19 cellular contexts compared by ENCODE assay signal in genomic region chr1:42002220-42002619, GRCh38.
DNase-seq lines count a peak whose midpoint lies in the region; ATAC-seq, FAIRE-seq and TF ChIP-seq lines count a peak whose summit lies in the region.
"Had no signal": no experiment of that assay in that cellular context is flagged by ENCODE, and none has a peak within 500 bp of the region (broad histone marks: within the 10 kb centered on the region; RNA-seq: fewer than 3 reads in every experiment).

No MANE protein-coding gene starts in this region.

- H4K20me1 ChIP-seq in GM12878 (ENCODE audit: control insufficient read depth, insufficient read depth): no peaks in the 10 kb centered on the region

- H3K4me3 ChIP-seq in GM12878: no peak overlapping the region
- H3K4me3 ChIP-seq: MG63, SK-N-MC had no signal

- no peaks in the 10 kb centered on the region for H3K36me3 ChIP-seq in GM12878 (ENCODE audit: control insufficient read depth in 2 of 2, insufficient read depth in 2 of 2, low read length in 1 of 2)
- H3K36me3 ChIP-seq: MG63 had no signal

- no peaks in the 10 kb centered on the region for H3K27me3 Mint-ChIP-seq in endothelial cell (ENCODE audit: unreplicated experiment)
- H3K27me3 Mint-ChIP-seq: CD8-positive, alpha-beta memory T cell; T-cell had no signal

- no peak for TF ChIP-seq POLR2A in GM12878 (IDR thresholded peaks at IDR 0.05; ENCODE audit: low read depth, low read length)

- TF ChIP-seq EP300 in GM12878 (IDR thresholded peaks at IDR 0.05; ENCODE audit: borderline replicate concordance in 1 of 2, control insufficient read depth in 1 of 2, low read depth in 2 of 2, low read length in 2 of 2): no peak

- RAD21 ChIA-PET in GM12878 (lab: Charles Lee; ENCODE audit: unreplicated experiment): interaction anchor here (1.2 to 2.6 kb wide), 3 partner anchors 12 to 28 kb away, joined by 3 to 9 read pairs (median 3); no protein-coding TSS in a partner anchor

- no peak overlapping the region for H3K4me3 Mint-ChIP-seq in endothelial cell (ENCODE audit: unreplicated experiment)
- H3K4me3 Mint-ChIP-seq: CD8-positive, alpha-beta memory T cell; T-cell had no signal

- H3K9ac ChIP-seq in GM12878 (ENCODE audit: control insufficient read depth, insufficient read depth, low read length): no peak overlapping the region
- H3K9ac ChIP-seq: KMS-11 had no signal

- no peak overlapping the region for H3K4me2 ChIP-seq in GM12878 (ENCODE audit: control insufficient read depth, insufficient read depth)
- H3K4me2 ChIP-seq: KMS-11 had no signal

- TF ChIP-seq CTCF in GM12878 (IDR thresholded peaks at IDR 0.05 in 2 of 3, conservative IDR thresholded peaks at IDR 0.05 in 1 of 3; ENCODE audit: control insufficient read depth in 2 of 3, extremely low read depth in 1 of 3, insufficient read depth in 1 of 3, low read depth in 3 of 3, low read length in 3 of 3) (no peak), endothelial cell (IDR thresholded peaks at IDR 0.05; ENCODE audit: unreplicated experiment) (no peak)

- no TSS peak for BruUV-seq in GM12878 (replicated peaks; lab: Mats Ljungman, UMichigan)

- H3K27me3 ChIP-seq in GM12878 (replicated peaks in 1 of 2; ENCODE audit: control insufficient read depth in 2 of 2, insufficient read depth in 2 of 2, low read length in 1 of 2): no peaks in the 10 kb centered on the region
- H3K27me3 ChIP-seq: MG63 had no signal

- SMC1A ChIA-PET in GM12878 (lab: Charles Lee; ENCODE audit: uncharacterized antibody, unreplicated experiment): interaction anchor here (0.8 to 1.8 kb wide), 5 partner anchors 13 to 75 kb away, joined by 3 to 5 read pairs (median 3); no protein-coding TSS in a partner anchor

- H3K36me3 Mint-ChIP-seq in endothelial cell (ENCODE audit: low read depth, unreplicated experiment): peaks cover 5% of the 10 kb centered on the region
- H3K36me3 Mint-ChIP-seq: CD8-positive, alpha-beta memory T cell; T-cell had no signal

- DNase-seq in COLO668 (lab: John Stamatoyannopoulos, UW; ENCODE audit: unreplicated experiment): peak; percentile 67
- peak; percentile 88 for DNase-seq in DMS53 (lab: John Stamatoyannopoulos, UW)
- peak; percentile 41 for DNase-seq in NCI-H2107 treated with DMSO at 0.1 percent for 48 hours (lab: John Stamatoyannopoulos, UW; ENCODE audit: unreplicated experiment)
- DNase-seq in GM12878 (ENCODE audit: low read depth, low spot score): no peak
- DNase-seq in GM03348 (ENCODE audit: low spot score): no peak
- no peak for DNase-seq in endothelial cell (ENCODE audit: low spot score)
- DNase-seq: CD8-positive, alpha-beta memory T cell; MG63; NCI-H1105 treated with DMSO at 0.1 percent for 48 hours; NCI-H1930; T-cell; T1000 had no signal

- peaks cover 32% of the 10 kb centered on the region for H3K4me1 ChIP-seq in GM12878 (ENCODE audit: control insufficient read depth, insufficient read depth, low read length)

- no peak overlapping the region for H3K27ac Mint-ChIP-seq in endothelial cell (ENCODE audit: unreplicated experiment)
- H3K27ac Mint-ChIP-seq: T-cell had no signal

- H3K9me3 Mint-ChIP-seq in endothelial cell (ENCODE audit: unreplicated experiment): no peaks in the 10 kb centered on the region
- H3K9me3 Mint-ChIP-seq: CD8-positive, alpha-beta memory T cell; T-cell had no signal

- in situ Hi-C loops in GM12878 (cut with MboI): no loop called here

- H3K27ac ChIP-seq in GM12878 (ENCODE audit: control insufficient read depth, insufficient read depth): no peak overlapping the region
- H3K27ac ChIP-seq: KMS-11, SK-N-MC had no signal

- H3K79me2 ChIP-seq in GM12878 (ENCODE audit: control insufficient read depth, insufficient read depth, low read length): peaks cover 2% of the 10 kb centered on the region

- no peak for TF ChIP-seq RAD21 in GM12878 (IDR thresholded peaks at IDR 0.05; ENCODE audit: insufficient read depth, low read depth, low read length)

- intact Hi-C loops in GM12878 (cut with micrococcal nuclease; ENCODE audit: unreplicated experiment): no loop called here

- H3K4me1 Mint-ChIP-seq in endothelial cell (ENCODE audit: unreplicated experiment): peaks cover 16% of the 10 kb centered on the region

- no peaks in the 10 kb centered on the region for H3K9me3 ChIP-seq in GM12878 (replicated peaks; ENCODE audit: control insufficient read depth, insufficient read depth, low read length)
- H3K9me3 ChIP-seq: MG63 had no signal

- CTCF ChIA-PET in GM12878 (lab: Yijun Ruan, JAX): interaction anchor here (0.7 to 2.3 kb wide), 2 partner anchors 81 to 190 kb away, joined by 3 to 7 read pairs; no protein-coding TSS in a partner anchor

- no peak overlapping the region for H2AFZ ChIP-seq in GM12878 (ENCODE audit: control insufficient read depth, low read depth, low read length)

- FAIRE-seq in GM12878 (lab: Jason Lieb, UNC): no peak
- FAIRE-seq: GM12891 had no signal

- no peak; the same call in 1 of the 3 replicates for ATAC-seq in GM12878
- no peak for ATAC-seq in GM19467 (IDR thresholded peaks at IDR 0.05; ENCODE audit: unreplicated experiment)
- ATAC-seq in HG03442 (IDR thresholded peaks at IDR 0.05; ENCODE audit: unreplicated experiment): no peak
- ATAC-seq: Panc1, Right ventricle myocardium inferior, T-cell had no signal

- POLR2A ChIA-PET in GM12878 (lab: Charles Lee): interaction anchor here (1.1 kb wide), 1 partner anchor 93 kb away, joined by 3 read pairs; no protein-coding TSS in a partner anchor

- 50% methylated on average over 4 of the region's 4 CpGs for WGBS in GM12878 (ENCODE audit: insufficient coverage, insufficient replicate concordance, low lambda C conversion rate, missing lambda C conversion rate)

TF ChIP-seq in GM12878, 131 proteins besides CTCF, POLR2A, EP300 and RAD21:
- TF ChIP-seq SP1 (IDR thresholded peaks at IDR 0.05; ENCODE audit: low read depth, low read length) (no peak), IKZF1 (conservative IDR thresholded peaks at IDR 0.05) (peak; percentile 34; the same call in 1 of the 2 replicates)

Comparison
In these comparisons a context has a peak if more than half of its experiments do, and no peak if none do; other contexts are left out.
1. DNase-seq: peak in COLO668 (single experiment), DMS53 (single experiment) and NCI-H2107 treated with DMSO at 0.1 percent for 48 hours (single experiment); none in GM12878 (single experiment), GM03348 (single experiment) and endothelial cell (single experiment).